ENCODE assay signal across 1 cellular context in genomic region chr1:167221804-167222610, GRCh38.
A peak's percentile ranks its signal among the peaks of the same experiment; 100 is the strongest.
TF ChIP-seq lines count a peak whose summit lies in the region.

No MANE protein-coding gene starts in this region.

TF ChIP-seq in HepG2, 621 proteins besides CTCF, POLR2A, EP300 and RAD21 (continued from another document and continues in another):
- TF ChIP-seq SMARCC2 (IDR thresholded peaks at IDR 0.05), result no peak
- no peak for TF ChIP-seq PCBP2 (optimal IDR thresholded peaks at IDR 0.05; ENCODE audit: low read depth, low read length, poor library complexity, severe bottlenecking)
- no peak for TF ChIP-seq ZNF33B (CRISPR knock-in tag; IDR thresholded peaks at IDR 0.05)
- TF ChIP-seq ZSCAN9 (CRISPR knock-in tag; IDR thresholded peaks at IDR 0.05; ENCODE audit: borderline replicate concordance), result peak; percentile 48
- no peak for TF ChIP-seq ZNF44 (CRISPR knock-in tag; IDR thresholded peaks at IDR 0.05)
- TF ChIP-seq NFRKB (IDR thresholded peaks at IDR 0.05), result no peak
- no peak for TF ChIP-seq PHB2 (IDR thresholded peaks at IDR 0.05; ENCODE audit: partially characterized antibody)
- no peak for TF ChIP-seq BRF2 (CRISPR knock-in tag; IDR thresholded peaks at IDR 0.05)
- no peak for TF ChIP-seq ZNF512 (CRISPR knock-in tag; IDR thresholded peaks at IDR 0.05)
- TF ChIP-seq HMGXB3 (CRISPR knock-in tag; IDR thresholded peaks at IDR 0.05; ENCODE audit: borderline replicate concordance), result no peak
- no peak for TF ChIP-seq ATF2 (CRISPR knock-in tag; IDR thresholded peaks at IDR 0.05)
- TF ChIP-seq AHDC1 (CRISPR knock-in tag; IDR thresholded peaks at IDR 0.05; ENCODE audit: borderline replicate concordance), result no peak
- peak; percentile 48; the same call in 1 of the 2 replicates for TF ChIP-seq PAXIP1 (CRISPR knock-in tag; conservative IDR thresholded peaks at IDR 0.05)
- TF ChIP-seq SRSF1 (optimal IDR thresholded peaks at IDR 0.05; ENCODE audit: low read depth, low read length), result peak; percentile 34
- TF ChIP-seq SATB2 (CRISPR knock-in tag; IDR thresholded peaks at IDR 0.05), result no peak
- TF ChIP-seq KDM4B (CRISPR knock-in tag; IDR thresholded peaks at IDR 0.05), result no peak
- no peak for TF ChIP-seq ZKSCAN8 (CRISPR knock-in tag; IDR thresholded peaks at IDR 0.05; ENCODE audit: borderline replicate concordance)
- TF ChIP-seq ZNF75D (CRISPR knock-in tag; IDR thresholded peaks at IDR 0.05; ENCODE audit: borderline replicate concordance), result no peak
- no peak for TF ChIP-seq NFE2 (CRISPR knock-in tag; IDR thresholded peaks at IDR 0.05)
- no peak for TF ChIP-seq STAT6 (CRISPR knock-in tag; IDR thresholded peaks at IDR 0.05; ENCODE audit: borderline replicate concordance)
- TF ChIP-seq TRIM24 (CRISPR knock-in tag; IDR thresholded peaks at IDR 0.05), result no peak
- no peak for TF ChIP-seq ONECUT2 (CRISPR knock-in tag; IDR thresholded peaks at IDR 0.05)
- 0 out of 2 replicates have a peak, but pooled peaks have one; percentile 23 for TF ChIP-seq POGZ (CRISPR knock-in tag; IDR thresholded peaks at IDR 0.05)
- no peak for TF ChIP-seq SRY (CRISPR knock-in tag; IDR thresholded peaks at IDR 0.05)
- 0 out of 2 replicates have a peak, but pooled peaks have one; percentile 28 for TF ChIP-seq NFYB (CRISPR knock-in tag; IDR thresholded peaks at IDR 0.05)
- TF ChIP-seq YY1 (IDR thresholded peaks at IDR 0.05; ENCODE audit: insufficient read depth, insufficient replicate concordance, low read depth, low read length), result peak; percentile 12
- 0 out of 2 replicates have a peak, but pooled peaks have one; percentile 39 for TF ChIP-seq ZNF343 (CRISPR knock-in tag; IDR thresholded peaks at IDR 0.05)
- peak; percentile 81; the same call in 1 of the 2 replicates for TF ChIP-seq SNAPC4 (CRISPR knock-in tag; IDR thresholded peaks at IDR 0.05)
